ENCODE assay signal across 2 cellular contexts in the genomic region with DNA sequence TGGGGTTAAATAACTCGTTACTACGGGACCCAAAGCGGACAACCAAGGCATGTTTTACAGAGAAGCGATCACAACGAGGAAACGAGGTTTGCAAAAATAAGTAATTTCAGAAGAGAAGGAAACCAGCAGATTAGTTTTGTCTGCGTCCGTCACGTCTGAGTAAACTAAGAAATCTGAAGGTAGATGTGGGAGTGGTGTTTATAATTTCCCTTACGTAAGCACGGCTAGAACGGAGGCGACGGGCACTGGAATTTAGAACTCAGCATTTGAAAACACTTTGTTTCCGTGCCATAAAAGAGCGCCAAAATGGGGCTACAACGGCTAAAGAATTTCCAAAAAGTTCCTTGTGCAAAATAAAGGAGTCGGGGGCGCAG.
A peak's percentile ranks its signal among the peaks of the same experiment; 100 is the strongest.
TF ChIP-seq lines count a peak whose summit lies in the region.

No MANE protein-coding gene starts in this region.

TF ChIP-seq in IMR-90, 13 proteins besides CTCF, POLR2A, EP300 and RAD21:
- TF ChIP-seq, protein P1, sequence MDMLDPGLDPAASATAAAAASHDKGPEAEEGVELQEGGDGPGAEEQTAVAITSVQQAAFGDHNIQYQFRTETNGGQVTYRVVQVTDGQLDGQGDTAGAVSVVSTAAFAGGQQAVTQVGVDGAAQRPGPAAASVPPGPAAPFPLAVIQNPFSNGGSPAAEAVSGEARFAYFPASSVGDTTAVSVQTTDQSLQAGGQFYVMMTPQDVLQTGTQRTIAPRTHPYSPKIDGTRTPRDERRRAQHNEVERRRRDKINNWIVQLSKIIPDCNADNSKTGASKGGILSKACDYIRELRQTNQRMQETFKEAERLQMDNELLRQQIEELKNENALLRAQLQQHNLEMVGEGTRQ (IDR thresholded peaks at IDR 0.05; ENCODE audit: low read depth, low read length) = no peak
- TF ChIP-seq NFE2L2 (IDR thresholded peaks at IDR 0.05; ENCODE audit: low read depth, low read length) = no peak
- peak; percentile 79 for TF ChIP-seq MAFK (IDR thresholded peaks at IDR 0.05; ENCODE audit: low read depth, low read length)
- TF ChIP-seq SMC3 (IDR thresholded peaks at IDR 0.05; ENCODE audit: low read depth, low read length) = no peak
- no peak for TF ChIP-seq MXI1 (IDR thresholded peaks at IDR 0.05; ENCODE audit: borderline replicate concordance, low read depth, low read length)
- TF ChIP-seq BHLHE40 (IDR thresholded peaks at IDR 0.05; ENCODE audit: low read depth, low read length) = no peak
- no peak for TF ChIP-seq RFX5 (IDR thresholded peaks at IDR 0.05; ENCODE audit: low read depth, low read length)

TF ChIP-seq in endothelial cell of umbilical vein, 7 proteins besides CTCF, POLR2A, EP300 and RAD21:
- TF ChIP-seq MAX (IDR thresholded peaks at IDR 0.05; ENCODE audit: insufficient read depth, insufficient read length) (no peak), JUN (IDR thresholded peaks at IDR 0.05; ENCODE audit: borderline replicate concordance, insufficient read depth, insufficient read length, low read depth) (no peak), EZH2 (IDR thresholded peaks at IDR 0.05; ENCODE audit: borderline replicate concordance, low read depth, low read length, severe bottlenecking) (no peak)
